Comparison of ENCODE assay signal across 32 cellular contexts in the genomic region with DNA sequence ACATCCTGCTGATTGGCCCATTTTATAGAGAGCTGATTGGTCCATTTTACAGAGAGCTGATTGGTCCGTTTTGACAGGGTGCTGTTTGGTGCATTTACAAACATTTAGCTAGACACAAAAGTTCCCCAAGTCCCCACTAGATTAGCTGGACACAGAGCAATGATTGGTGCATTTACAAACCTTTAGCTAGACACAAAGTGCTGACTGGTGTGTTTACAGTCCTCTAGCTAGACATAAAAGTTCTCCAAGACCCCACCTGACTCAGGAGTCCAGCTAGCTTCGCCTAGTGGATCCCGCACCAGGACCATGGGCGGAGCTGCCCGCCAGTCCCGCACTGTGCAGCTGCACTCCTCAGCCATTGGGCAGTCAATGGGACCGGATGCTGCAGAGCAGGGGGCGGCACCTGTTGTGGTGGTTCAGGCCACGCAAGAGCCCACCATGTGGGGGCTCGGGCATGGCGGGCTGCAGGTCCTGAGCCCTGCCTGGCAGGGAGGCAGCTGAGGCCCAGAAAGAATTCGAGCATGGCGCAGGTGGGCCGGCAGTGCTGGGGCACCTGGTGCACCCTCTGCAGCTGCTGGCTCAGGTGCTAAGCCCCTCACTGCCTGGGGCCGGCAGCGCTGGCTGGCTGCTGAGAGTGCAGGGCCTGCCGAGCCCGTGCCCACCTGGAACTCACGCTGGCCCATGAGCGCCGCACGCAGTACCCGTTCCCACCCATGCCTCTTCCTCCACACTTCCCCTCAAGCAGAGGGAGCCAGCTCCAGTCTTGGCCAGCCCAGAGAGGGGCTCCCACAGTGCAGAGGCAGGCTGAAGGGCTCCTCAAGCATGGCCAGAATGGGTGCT.
"Had no signal": no experiment of that assay in that cellular context is flagged by ENCODE, and none has a peak within 500 bp of the region (broad histone marks: within the 10 kb centered on the region; RNA-seq: fewer than 3 reads in every experiment).

No MANE protein-coding gene starts in this region.

- ATAC-seq: activated CD4-positive, alpha-beta T cell treated with anti-CD3 and anti-CD28 coated beads for 36 hours; activated CD8-positive, alpha-beta memory T cell treated with anti-CD3 and anti-CD28 coated beads, Interleukin-2, amount 10 ng/mL, durations not matched to agents 7 days and 5 days; activated CD8-positive, alpha-beta T cell treated with anti-CD3 and anti-CD28 coated beads, Interleukin-2, amount 10 ng/mL, durations not matched to agents 7 days and 5 days; body of pancreas; effector memory CD8-positive, alpha-beta T cell; foreskin keratinocyte; gastrocnemius medialis; heart left ventricle had no signal

- H3K4me1 ChIP-seq: body of pancreas, esophagus muscularis mucosa, foreskin keratinocyte, gastrocnemius medialis, heart left ventricle had no signal

- H3K27me3 Mint-ChIP-seq: activated CD4-positive, alpha-beta memory T cell treated with anti-CD3 and anti-CD28 coated beads for 36 hours; activated CD4-positive, alpha-beta T cell treated with anti-CD3 and anti-CD28 coated beads for 36 hours; activated CD4-positive, alpha-beta T cell treated with anti-CD3 and anti-CD28 coated beads, Interleukin-2, amount 10 ng/mL, durations not matched to agents 24 days and 14 days; activated CD8-positive, alpha-beta memory T cell treated with anti-CD3 and anti-CD28 coated beads, Interleukin-2, amount 10 ng/mL, durations not matched to agents 7 days and 5 days; activated naive CD8-positive, alpha-beta T cell treated with anti-CD3 and anti-CD28 coated beads, Interleukin-2, amount 10 ng/mL, durations not matched to agents 7 days and 5 days; effector memory CD8-positive, alpha-beta T cell had no signal

- H3K4me3 Mint-ChIP-seq: activated CD4-positive, alpha-beta memory T cell treated with anti-CD3 and anti-CD28 coated beads for 36 hours; activated CD4-positive, alpha-beta T cell treated with anti-CD3 and anti-CD28 coated beads for 36 hours; activated CD4-positive, alpha-beta T cell treated with anti-CD3 and anti-CD28 coated beads, Interleukin-2, amount 10 ng/mL, durations not matched to agents 24 days and 14 days; activated CD8-positive, alpha-beta memory T cell treated with anti-CD3 and anti-CD28 coated beads, Interleukin-2, amount 10 ng/mL, durations not matched to agents 7 days and 5 days; activated CD8-positive, alpha-beta T cell treated with anti-CD3 and anti-CD28 coated beads, Interleukin-2, amount 10 ng/mL, durations not matched to agents 7 days and 5 days; activated naive CD4-positive, alpha-beta T cell treated with anti-CD3 and anti-CD28 coated beads for 36 hours; activated naive CD4-positive, alpha-beta T cell treated with anti-CD3 and anti-CD28 coated beads, Interleukin-2, amount 50 U/mL, for 24 hours; activated naive CD8-positive, alpha-beta T cell treated with anti-CD3 and anti-CD28 coated beads, Interleukin-2, amount 10 ng/mL, durations not matched to agents 7 days and 5 days; activated T-helper 1 cell treated with anti-CD3 and anti-CD28 coated beads, Interleukin-12 subunit alpha, Interleukin-12 subunit beta, Interleukin-2, Interleukin-4 antibody, amounts not matched to agents 30 ng/mL and 10 ng/mL and 1 ng/mL, durations not matched to agents 14 hours and 24 hours and 36 hours; effector memory CD8-positive, alpha-beta T cell had no signal

- H3K9me3 ChIP-seq: gastrocnemius medialis had no signal

- H3K36me3 ChIP-seq: esophagus muscularis mucosa, gastrocnemius medialis, heart left ventricle had no signal

- H3K27ac Mint-ChIP-seq: activated CD4-positive, alpha-beta memory T cell treated with anti-CD3 and anti-CD28 coated beads for 36 hours; activated CD4-positive, alpha-beta T cell treated with anti-CD3 and anti-CD28 coated beads for 36 hours; activated CD4-positive, alpha-beta T cell treated with anti-CD3 and anti-CD28 coated beads, Interleukin-2, amount 10 ng/mL, durations not matched to agents 24 days and 14 days; activated CD8-positive, alpha-beta memory T cell treated with anti-CD3 and anti-CD28 coated beads, Interleukin-2, amount 10 ng/mL, durations not matched to agents 7 days and 5 days; activated CD8-positive, alpha-beta T cell treated with anti-CD3 and anti-CD28 coated beads, Interleukin-2, amount 10 ng/mL, durations not matched to agents 7 days and 5 days; activated naive CD4-positive, alpha-beta T cell treated with anti-CD3 and anti-CD28 coated beads for 36 hours; activated naive CD4-positive, alpha-beta T cell treated with anti-CD3 and anti-CD28 coated beads, Interleukin-2, amount 50 U/mL, for 24 hours; activated naive CD8-positive, alpha-beta T cell treated with anti-CD3 and anti-CD28 coated beads, Interleukin-2, amount 10 ng/mL, durations not matched to agents 7 days and 5 days; activated T-helper 1 cell treated with anti-CD3 and anti-CD28 coated beads, Interleukin-12 subunit alpha, Interleukin-12 subunit beta, Interleukin-2, Interleukin-4 antibody, amounts not matched to agents 30 ng/mL and 10 ng/mL and 1 ng/mL, durations not matched to agents 14 hours and 24 hours and 36 hours; activated T-helper 2 cell treated with anti-CD3 and anti-CD28 coated beads, Interferon-gamma antibody, Interleukin-2, Interleukin-4, amounts not matched to agents 10 μg/mL and 5 μg/mL and 100 μg/mL, durations not matched to agents 14 hours and 24 hours and 36 hours; effector memory CD8-positive, alpha-beta T cell had no signal

- H3K27me3 ChIP-seq: body of pancreas, esophagus muscularis mucosa, foreskin keratinocyte, gastrocnemius medialis, heart left ventricle had no signal

- H3K9me3 Mint-ChIP-seq: activated CD4-positive, alpha-beta T cell treated with anti-CD3 and anti-CD28 coated beads, Interleukin-2, amount 10 ng/mL, durations not matched to agents 24 days and 14 days had no signal

- FAIRE-seq: colon had no signal

- H3K36me3 Mint-ChIP-seq: activated CD4-positive, alpha-beta memory T cell treated with anti-CD3 and anti-CD28 coated beads for 36 hours; activated CD8-positive, alpha-beta memory T cell treated with anti-CD3 and anti-CD28 coated beads, Interleukin-2, amount 10 ng/mL, durations not matched to agents 7 days and 5 days; activated naive CD4-positive, alpha-beta T cell treated with anti-CD3 and anti-CD28 coated beads, Interleukin-2, amount 50 U/mL, for 24 hours; activated naive CD8-positive, alpha-beta T cell treated with anti-CD3 and anti-CD28 coated beads, Interleukin-2, amount 10 ng/mL, durations not matched to agents 7 days and 5 days had no signal

- DNase-seq: activated CD4-positive, alpha-beta memory T cell treated with anti-CD3 and anti-CD28 coated beads for 36 hours; activated CD4-positive, alpha-beta T cell treated with anti-CD3 and anti-CD28 coated beads for 36 hours; activated CD4-positive, alpha-beta T cell treated with anti-CD3 and anti-CD28 coated beads, Interleukin-2, amount 10 ng/mL, durations not matched to agents 24 days and 14 days; activated CD4-positive, CD25-positive, alpha-beta regulatory T cell; activated CD4-positive, CD25-positive, alpha-beta regulatory T cell treated with anti-CD3 and anti-CD28 coated beads, Interleukin-2, amount 50 U/mL, for 72 hours; activated CD8-positive, alpha-beta memory T cell treated with anti-CD3 and anti-CD28 coated beads, Interleukin-2, amount 10 ng/mL, durations not matched to agents 7 days and 5 days; activated CD8-positive, alpha-beta memory T cell treated with anti-CD3 and anti-CD28 coated beads, Interleukin-2, amount 50 U/mL, for 4 hours; activated CD8-positive, alpha-beta T cell treated with anti-CD3 and anti-CD28 coated beads, Interleukin-2, amount 10 ng/mL, durations not matched to agents 7 days and 5 days; activated effector memory CD4-positive, alpha-beta T cell treated with anti-CD3 and anti-CD28 coated beads, Interleukin-2, amount 50 U/mL, for 16 hours; activated naive CD4-positive, alpha-beta T cell treated with anti-CD3 and anti-CD28 coated beads for 36 hours; activated naive CD8-positive, alpha-beta T cell treated with anti-CD3 and anti-CD28 coated beads, Interleukin-2, amount 10 ng/mL, durations not matched to agents 7 days and 5 days; activated T-cell treated with anti-CD3 and anti-CD28 coated beads, Interleukin-2, amount 50 U/mL, for 1 hour; activated T-cell treated with anti-CD3 and anti-CD28 coated beads, Interleukin-2, amount 50 U/mL, for 48 hours; amniotic stem cell; anterior cingulate cortex; body of pancreas; caudate nucleus; cortex of kidney; dermis blood vessel endothelial cell; effector CD4-positive, alpha-beta T cell; effector memory CD8-positive, alpha-beta T cell; erythroblast; foreskin keratinocyte; gastrocnemius medialis; glutamatergic neuron; T-helper 2 cell had no signal

- H3K27ac ChIP-seq: body of pancreas, esophagus muscularis mucosa, foreskin keratinocyte, gastrocnemius medialis, heart left ventricle had no signal

- H3K4me1 Mint-ChIP-seq: activated CD4-positive, alpha-beta T cell treated with anti-CD3 and anti-CD28 coated beads for 36 hours; activated CD4-positive, alpha-beta T cell treated with anti-CD3 and anti-CD28 coated beads, Interleukin-2, amount 10 ng/mL, durations not matched to agents 24 days and 14 days; activated CD8-positive, alpha-beta memory T cell treated with anti-CD3 and anti-CD28 coated beads, Interleukin-2, amount 10 ng/mL, durations not matched to agents 7 days and 5 days; activated naive CD4-positive, alpha-beta T cell treated with anti-CD3 and anti-CD28 coated beads, Interleukin-2, amount 50 U/mL, for 24 hours; activated naive CD8-positive, alpha-beta T cell treated with anti-CD3 and anti-CD28 coated beads, Interleukin-2, amount 10 ng/mL, durations not matched to agents 7 days and 5 days had no signal

- H3K4me3 ChIP-seq: body of pancreas, esophagus muscularis mucosa, gastrocnemius medialis, heart left ventricle had no signal
